In genomic region chr6:48883116-48883515, GRCh38 we compare ENCODE assay signal across 18 cellular contexts.
DNase-seq lines count a peak whose midpoint lies in the region; ATAC-seq and TF ChIP-seq lines count a peak whose summit lies in the region.
"Had no signal": no experiment of that assay in that cellular context is flagged by ENCODE, and none has a peak within 500 bp of the region (broad histone marks: within the 10 kb centered on the region; RNA-seq: fewer than 3 reads in every experiment).

No MANE protein-coding gene starts in this region.

- H3K4me2 ChIP-seq in mammary epithelial cell (ENCODE audit: insufficient read depth, low read depth, low read length) (no peak overlapping the region), Loucy (ENCODE audit: low read depth, low read length, poor library complexity, severe bottlenecking) (peak overlapping the region; percentile 61)
- H3K4me2 ChIP-seq: GM23338 had no signal

- H3K9me3 Mint-ChIP-seq in MCF 10A (ENCODE audit: unreplicated experiment), result no peaks in the 10 kb centered on the region
- H3K9me3 Mint-ChIP-seq in naive thymus-derived CD8-positive, alpha-beta T cell, result peaks cover 4 to 36% (median 10%) of the 10 kb centered on the region in 9 donors
- H3K9me3 Mint-ChIP-seq: GM23338 had no signal

- H3K27me3 ChIP-seq in mammary epithelial cell (ENCODE audit: insufficient read depth, low read length) (no peaks in the 10 kb centered on the region), Loucy (ENCODE audit: insufficient read depth, low read length, poor library complexity, severe bottlenecking) (no peaks in the 10 kb centered on the region)

- no peak overlapping the region for H3K27ac ChIP-seq in mammary epithelial cell (ENCODE audit: insufficient read depth, low read depth, low read length)

- H3F3A ChIP-seq in Loucy (ENCODE audit: low read depth), result no peaks in the 10 kb centered on the region

- CTCF ChIA-PET in mammary epithelial cell (lab: Charles Lee; ENCODE audit: low non-redundant PET), result no interaction called here
- CTCF ChIA-PET in MCF 10A (lab: Yijun Ruan, JAX), result no interaction called here

- H3K4me3 ChIP-seq in mammary epithelial cell (replicated peaks in 1 of 3; ENCODE audit: insufficient read depth in 1 of 3, low read depth in 2 of 3, low read length in 3 of 3) (no peak overlapping the region), Loucy (ENCODE audit: low read length, poor library complexity, severe bottlenecking) (peak overlapping the region; percentile 49), fibroblast of pulmonary artery (replicated peaks; ENCODE audit: low read depth, low read length) (no peak overlapping the region)
- H3K4me3 ChIP-seq: GM23338 had no signal

- dilution Hi-C loops in mammary epithelial cell (cut with HindIII; ENCODE audit: low sequenced_read_pairs), result no loop called here

- H3K4me1 Mint-ChIP-seq in MCF 10A (ENCODE audit: insufficient read depth, unreplicated experiment), result no peaks in the 10 kb centered on the region
- no peaks in the 10 kb centered on the region for H3K4me1 Mint-ChIP-seq in naive thymus-derived CD8-positive, alpha-beta T cell
- H3K4me1 Mint-ChIP-seq: CD14-positive monocyte, GM23338 had no signal

- H3K4me3 Mint-ChIP-seq in MCF 10A (ENCODE audit: unreplicated experiment), result no peak overlapping the region
- H3K4me3 Mint-ChIP-seq in naive thymus-derived CD8-positive, alpha-beta T cell, result no peak overlapping the region
- H3K4me3 Mint-ChIP-seq: CD14-positive monocyte, GM23338 had no signal

- H3K9me3 ChIP-seq in mammary epithelial cell (replicated peaks; ENCODE audit: insufficient read depth, low read length), result no peaks in the 10 kb centered on the region
- H3K9me3 ChIP-seq in Loucy (ENCODE audit: insufficient read depth, low read depth, low read length), result no peaks in the 10 kb centered on the region

- H4K20me1 ChIP-seq in mammary epithelial cell (ENCODE audit: insufficient read depth, low read length) (no peaks in the 10 kb centered on the region), Loucy (ENCODE audit: insufficient read depth, low read length, poor library complexity, severe bottlenecking) (no peaks in the 10 kb centered on the region)

- POLR2A ChIA-PET in MCF 10A (lab: Yijun Ruan, JAX), result no interaction called here
- POLR2A ChIA-PET in naive thymus-derived CD8-positive, alpha-beta T cell (lab: Charles Lee), result no interaction called here

- H3K9ac ChIP-seq in mammary epithelial cell (ENCODE audit: insufficient read depth, low read length) (no peak overlapping the region), Loucy (ENCODE audit: low read depth, low read length, poor library complexity, severe bottlenecking) (no peak overlapping the region)

- no peaks in the 10 kb centered on the region for H3K79me2 ChIP-seq in mammary epithelial cell (ENCODE audit: insufficient read depth, low read length)
- no peaks in the 10 kb centered on the region for H3K79me2 ChIP-seq in Loucy (ENCODE audit: insufficient read depth, low read length)

- no peaks in the 10 kb centered on the region for H3K4me1 ChIP-seq in mammary epithelial cell (ENCODE audit: insufficient read depth, low read length)
- peaks cover 14% of the 10 kb centered on the region for H3K4me1 ChIP-seq in Loucy (ENCODE audit: insufficient read depth, low read length, poor library complexity, severe bottlenecking)

- H3K36me3 Mint-ChIP-seq in MCF 10A (ENCODE audit: insufficient read depth, unreplicated experiment), result no peaks in the 10 kb centered on the region
- no peaks in the 10 kb centered on the region for H3K36me3 Mint-ChIP-seq in naive thymus-derived CD8-positive, alpha-beta T cell
- H3K36me3 Mint-ChIP-seq: CD14-positive monocyte had no signal

- H3K36me3 ChIP-seq in mammary epithelial cell (ENCODE audit: insufficient read depth, low read length), result no peaks in the 10 kb centered on the region
- no peaks in the 10 kb centered on the region for H3K36me3 ChIP-seq in Loucy (ENCODE audit: insufficient read depth, low read length)

- DNase-seq in mammary epithelial cell, result no peak
- no peak for DNase-seq in MCF 10A (ENCODE audit: unreplicated experiment)
- DNase-seq in fibroblast of pulmonary artery (ENCODE audit: low read depth), result peak; percentile 60
- DNase-seq in activated CD8-positive, alpha-beta memory T cell treated with anti-CD3 and anti-CD28 coated beads, Interleukin-2, amount 50 U/mL, for 48 hours, result no peak
- no peak for DNase-seq in NCI-H748 treated with DMSO at 0.1 percent for 48 hours (lab: John Stamatoyannopoulos, UW)
- no peak for DNase-seq in naive thymus-derived CD8-positive, alpha-beta T cell
- no peak for DNase-seq in AG20443 (ENCODE audit: low spot score)
- DNase-seq: 8988T, NCI-H1105 treated with DMSO at 0.1 percent for 48 hours, NCI-H1694 treated with DMSO at 0.1 percent for 48 hours, NCI-H2107, NCI-H2227 treated with DMSO at 0.1 percent for 48 hours, NCI-H524, Right ventricle myocardium superior had no signal

- peak overlapping the region; percentile 57 for H2AFZ ChIP-seq in mammary epithelial cell (ENCODE audit: low read depth, low read length)
- peak overlapping the region; percentile 54; the same call in 1 of the 2 replicates for H2AFZ ChIP-seq in Loucy (ENCODE audit: low read length)
- H2AFZ ChIP-seq: GM23338 had no signal

- in situ Hi-C loops in mammary epithelial cell (cut with MboI; ENCODE audit: low sequenced_read_pairs in 2 of 2), result no loop called here

- H3K9me2 ChIP-seq in Loucy (replicated peaks; ENCODE audit: low read depth, low read length), result no peaks in the 10 kb centered on the region

- BruUV-seq in mammary epithelial cell (replicated peaks; lab: Mats Ljungman, UMichigan) (no TSS peak), MCF 10A (replicated peaks; lab: Mats Ljungman, UMichigan) (no TSS peak)

- H3K27me3 Mint-ChIP-seq in MCF 10A (ENCODE audit: insufficient read depth, unreplicated experiment), result no peaks in the 10 kb centered on the region
- H3K27me3 Mint-ChIP-seq in naive thymus-derived CD8-positive, alpha-beta T cell, result no peaks in the 10 kb centered on the region

- intact Hi-C loops in mammary epithelial cell (cut with micrococcal nuclease), result no loop called here
- intact Hi-C loops in MCF 10A (cut with micrococcal nuclease), result loop anchor here (5.0 kb wide), 1 partner anchor 781 kb away; no protein-coding TSS in a partner anchor

- no peak for ATAC-seq in naive thymus-derived CD8-positive, alpha-beta T cell
- ATAC-seq: GM23338, HepG2 had no signal

- H3K27ac Mint-ChIP-seq in MCF 10A (ENCODE audit: low read depth, unreplicated experiment), result no peak overlapping the region
- H3K27ac Mint-ChIP-seq in naive thymus-derived CD8-positive, alpha-beta T cell, result no peak overlapping the region
- H3K27ac Mint-ChIP-seq: CD14-positive monocyte, GM23338 had no signal

- TF ChIP-seq CTCF in mammary epithelial cell (conservative IDR thresholded peaks at IDR 0.05 in 1 of 2, IDR thresholded peaks at IDR 0.05 in 1 of 2; ENCODE audit: extremely low read depth in 1 of 2, insufficient read depth in 1 of 2, low read depth in 1 of 2, low read length in 2 of 2) (no peak), MCF 10A (IDR thresholded peaks at IDR 0.05; ENCODE audit: unreplicated experiment) (no peak), Loucy (conservative IDR thresholded peaks at IDR 0.05; ENCODE audit: low read length) (no peak), fibroblast of pulmonary artery (IDR thresholded peaks at IDR 0.05; ENCODE audit: low read length, missing control alignments) (no peak)
